In genomic region chr14:61296707-61297502, GRCh38 we compare ENCODE assay signal across 8 cellular contexts. TPM values are rescaled to one million over a fixed set of nuclear protein-coding genes. Genes with fewer than 3 reads are reported as not detected.
DNase-seq lines count a peak whose midpoint lies in the region; ATAC-seq and TF ChIP-seq lines count a peak whose summit lies in the region.

No MANE protein-coding gene starts in this region.

- H3K4me1 ChIP-seq in HCT116 (ENCODE audit: control insufficient read depth in 1 of 2, insufficient read depth in 2 of 2, low read length in 2 of 2) (no peaks in the 10 kb centered on the region), PC-3 (ENCODE audit: insufficient read depth, low read length) (no peaks in the 10 kb centered on the region), endodermal cell (ENCODE audit: control insufficient read depth, insufficient read depth, low read length) (peaks cover 2% of the 10 kb centered on the region), osteoblast (ENCODE audit: insufficient read depth, low read length) (no peaks in the 10 kb centered on the region)
- no peaks in the 10 kb centered on the region for H3K4me1 ChIP-seq in effector memory CD4-positive, alpha-beta T cell (ENCODE audit: control insufficient read depth, insufficient read depth, low read length, poor library complexity, severe bottlenecking)

- H4K20me1 ChIP-seq in HCT116 (ENCODE audit: insufficient read depth) (no peaks in the 10 kb centered on the region), PC-3 (ENCODE audit: low read length) (no peaks in the 10 kb centered on the region), osteoblast (ENCODE audit: insufficient read depth, low read length) (no peaks in the 10 kb centered on the region)

- RAD21 ChIA-PET in HCT116 (lab: Charles Lee; ENCODE audit: low non-redundant PET in 1 of 2, low total read pairs in 2 of 2, uncharacterized antibody in 2 of 2, unreplicated experiment in 2 of 2) = no interaction called here

- peak; percentile 82 for TF ChIP-seq RAD21 in HCT116 (IDR thresholded peaks at IDR 0.05; ENCODE audit: low read depth)

- H3K4me3 ChIP-seq in HCT116 (replicated peaks in 1 of 2; ENCODE audit: low read depth in 1 of 2, low read length in 2 of 2) (no peak overlapping the region), PC-3 (ENCODE audit: low read length) (no peak overlapping the region), endodermal cell (ENCODE audit: low read length) (no peak overlapping the region), osteoblast (ENCODE audit: insufficient read depth, low read length) (no peak overlapping the region)
- no peak overlapping the region for H3K4me3 ChIP-seq in effector memory CD4-positive, alpha-beta T cell (ENCODE audit: insufficient read depth, low read depth, low read length, poor library complexity, severe bottlenecking)

- BruUV-seq in HCT116 (replicated peaks; lab: Mats Ljungman, UMichigan) (no TSS peak), PC-3 (replicated peaks; lab: Mats Ljungman, UMichigan) (no TSS peak)

- no peaks in the 10 kb centered on the region for H3K9me3 Mint-ChIP-seq in endodermal cell

- H3K27ac ChIP-seq in HCT116 (ENCODE audit: low read depth, low read length) (no peak overlapping the region), PC-3 (ENCODE audit: low read length) (no peak overlapping the region), endodermal cell (ENCODE audit: low read depth, low read length) (no peak overlapping the region), osteoblast (ENCODE audit: low read depth, low read length) (no peak overlapping the region)
- H3K27ac ChIP-seq in effector memory CD4-positive, alpha-beta T cell (ENCODE audit: insufficient read depth, low read length, poor library complexity, severe bottlenecking) = no peak overlapping the region

- CTCF ChIA-PET in HCT116 (lab: Charles Lee) = interaction anchor here (0.6 to 1.6 kb wide), 9 partner anchors 10 to 830 kb away, joined by 3 to 9 read pairs (median 3); no protein-coding TSS in a partner anchor
- CTCF ChIA-PET in PC-3 (lab: Charles Lee) = interaction anchor here (0.6 to 1.3 kb wide), 10 partner anchors 25 to 541 kb away, joined by 3 to 6 read pairs (median 3); no protein-coding TSS in a partner anchor

- H3K9me3 ChIP-seq in HCT116 (ENCODE audit: control insufficient read depth in 1 of 2, insufficient read depth in 1 of 2, low read depth in 1 of 2, low read length in 2 of 2) (no peaks in the 10 kb centered on the region), PC-3 (ENCODE audit: low read length) (no peaks in the 10 kb centered on the region), endodermal cell (ENCODE audit: control insufficient read depth, low read length) (no peaks in the 10 kb centered on the region), osteoblast (ENCODE audit: low read depth, low read length) (no peaks in the 10 kb centered on the region)
- no peaks in the 10 kb centered on the region for H3K9me3 ChIP-seq in effector memory CD4-positive, alpha-beta T cell (ENCODE audit: control insufficient read depth, low read length)

- POLR2A ChIA-PET in HCT116 (lab: Charles Lee) (no interaction called here), PC-3 (lab: Charles Lee; ENCODE audit: unreplicated experiment) (interaction anchor here (0.7 kb wide), 1 partner anchor 10 kb away, joined by 3 read pairs; no protein-coding TSS in a partner anchor)

- WGBS in endodermal cell (ENCODE audit: insufficient coverage in 1 of 2, insufficient read length in 1 of 2), 2 experiments = 70 to 100% methylated on average over 1 to 2 of the region's 2 CpGs

- H3K27me3 ChIP-seq in HCT116 (ENCODE audit: insufficient read depth, low read length) (no peaks in the 10 kb centered on the region), PC-3 (ENCODE audit: low read length) (no peaks in the 10 kb centered on the region), endodermal cell (ENCODE audit: control insufficient read depth, insufficient read depth, low read length, poor library complexity, severe bottlenecking) (peaks cover 5% of the 10 kb centered on the region), osteoblast (ENCODE audit: insufficient read depth, low read length) (peaks cover 9% of the 10 kb centered on the region)
- no peaks in the 10 kb centered on the region for H3K27me3 ChIP-seq in effector memory CD4-positive, alpha-beta T cell (replicated peaks; ENCODE audit: control insufficient read depth, insufficient read depth, low read length, poor library complexity, severe bottlenecking)

- no peaks in the 10 kb centered on the region for H3K36me3 Mint-ChIP-seq in endodermal cell (ENCODE audit: low read depth)

- no peak for TF ChIP-seq POLR2A in HCT116 (IDR thresholded peaks at IDR 0.05; ENCODE audit: borderline replicate concordance, extremely low read depth, insufficient read depth, insufficient read length)

- no peaks in the 10 kb centered on the region for H3K27me3 Mint-ChIP-seq in endodermal cell (ENCODE audit: insufficient read depth)

- H3K4me2 ChIP-seq in HCT116 (ENCODE audit: low read length) (no peak overlapping the region), PC-3 (ENCODE audit: low read length) (no peak overlapping the region), osteoblast (ENCODE audit: insufficient read depth, low read length) (no peak overlapping the region)

- intact Hi-C loops in HCT116 (cut with micrococcal nuclease) = loop anchor here (1.0 to 10.0 kb wide), 5 partner anchors 140 to 828 kb away; no protein-coding TSS in a partner anchor
- intact Hi-C loops in PC-3 (cut with micrococcal nuclease) = loop anchor here (1.0 to 10.0 kb wide), 8 partner anchors 24 to 828 kb away; partner anchors contain the start of gene PRKCH

- H3K27ac Mint-ChIP-seq in endodermal cell = no peak overlapping the region

- peak; percentile 67 for ATAC-seq in HCT116
- ATAC-seq in PC-3 = peak; percentile 84
- no peak for ATAC-seq in HG03439 (IDR thresholded peaks at IDR 0.05; ENCODE audit: unreplicated experiment)

- H3K9me2 ChIP-seq in HCT116 (ENCODE audit: insufficient read depth) (no peaks in the 10 kb centered on the region), PC-3 (replicated peaks; ENCODE audit: low read length) (no peaks in the 10 kb centered on the region)

- H3K36me3 ChIP-seq in HCT116 (ENCODE audit: control insufficient read depth in 1 of 2, insufficient read depth in 2 of 2, low read length in 2 of 2) (no peaks in the 10 kb centered on the region), PC-3 (ENCODE audit: low read depth, low read length) (no peaks in the 10 kb centered on the region), endodermal cell (ENCODE audit: control insufficient read depth, insufficient read depth, low read length) (no peaks in the 10 kb centered on the region), osteoblast (ENCODE audit: insufficient read depth, low read length) (no peaks in the 10 kb centered on the region)
- no peaks in the 10 kb centered on the region for H3K36me3 ChIP-seq in effector memory CD4-positive, alpha-beta T cell (ENCODE audit: control insufficient read depth, insufficient read depth, low read length)

- H3K4me1 Mint-ChIP-seq in endodermal cell = peaks cover 10% of the 10 kb centered on the region

- no peak overlapping the region for H3K9ac ChIP-seq in HCT116 (ENCODE audit: low read length)
- no peak overlapping the region for H3K9ac ChIP-seq in PC-3 (ENCODE audit: low read length)
- H3K9ac ChIP-seq in endodermal cell (ENCODE audit: extremely low read depth, low read length, poor library complexity, severe bottlenecking) = no peak overlapping the region

- H2AFZ ChIP-seq in HCT116 (ENCODE audit: low read depth, low read length, poor library complexity, severe bottlenecking) = no peak overlapping the region
- no peak overlapping the region for H2AFZ ChIP-seq in PC-3 (ENCODE audit: low read length)
- no peak overlapping the region for H2AFZ ChIP-seq in osteoblast (ENCODE audit: low read length)

- TF ChIP-seq CTCF in HCT116 (IDR thresholded peaks at IDR 0.05 in 2 of 3, conservative IDR thresholded peaks at IDR 0.05 in 1 of 3; ENCODE audit: borderline replicate concordance in 1 of 3, insufficient read depth in 1 of 3, low read depth in 2 of 3, low read length in 2 of 3) = peak; percentile 64 to 73 (median 68); a peak in 5 of 6 replicates
- TF ChIP-seq CTCF in PC-3 (conservative IDR thresholded peaks at IDR 0.05; ENCODE audit: low read depth, low read length) = peak; percentile 96
- peak; percentile 83 for TF ChIP-seq CTCF in endodermal cell (conservative IDR thresholded peaks at IDR 0.05)
- peak; percentile 78 for TF ChIP-seq CTCF in osteoblast (IDR thresholded peaks at IDR 0.05; ENCODE audit: extremely low read depth, low read depth, low read length)

- no peaks in the 10 kb centered on the region for H3F3A ChIP-seq in PC-3 (ENCODE audit: low read length, unreplicated experiment)

- peak; percentile 23 to 31 for DNase-seq in NCI-H2081 (lab: John Stamatoyannopoulos, UW)
- DNase-seq in NCI-H2081 treated with DMSO at 0.1 percent for 48 hours (lab: John Stamatoyannopoulos, UW) = no peak
- peak; percentile 27 for DNase-seq in HCT116 (ENCODE audit: low read depth, low spot score)
- DNase-seq in PC-3 = peak; percentile 87
- no peak for DNase-seq in endodermal cell
- no peak for DNase-seq in osteoblast (ENCODE audit: insufficient read length, low spot score, missing footprints)
- DNase-seq in effector memory CD4-positive, alpha-beta T cell = no peak

- H3K79me2 ChIP-seq in HCT116 (ENCODE audit: insufficient read depth, low read length) (no peaks in the 10 kb centered on the region), PC-3 (ENCODE audit: low read length) (no peaks in the 10 kb centered on the region), osteoblast (ENCODE audit: insufficient read depth, low read length) (no peaks in the 10 kb centered on the region)

- no peak overlapping the region for H3K4me3 Mint-ChIP-seq in endodermal cell

TF ChIP-seq in HCT116, 20 proteins besides CTCF, POLR2A, EP300 and RAD21 (continues in another document):
- no peak for TF ChIP-seq POLR2AphosphoS5 (IDR thresholded peaks at IDR 0.05; ENCODE audit: low read depth, low read length)

RNA-seq across cellular contexts. Expression of gene TMEM30B, which starts 15.8 kb away (rescaled TPM):
- total RNA-seq in HCT116 (2021; ENCODE audit: unreplicated experiment) = 0.12 TPM
- polyA plus RNA-seq in HCT116 (2012) = not detected in 2 replicates
- 70.6 and 85.3 TPM in 2 replicates for total RNA-seq in PC-3 (2014; rRNA removed)
- total RNA-seq in endodermal cell = 10 to 100 TPM; 10.1 to 11.4 TPM
- 0.64 TPM for polyA plus RNA-seq in endodermal cell (2013, experiment 1 of 2)
- 0.37 TPM for polyA plus RNA-seq in endodermal cell (2013, experiment 2 of 2)
- 1.1 and 1.8 TPM in 2 replicates for total RNA-seq in osteoblast

RNA-seq across cellular contexts. Expression of gene PRKCH, which starts 24.5 kb away (rescaled TPM):
- 16.6 TPM for total RNA-seq in HCT116 (2021; ENCODE audit: unreplicated experiment)
- polyA plus RNA-seq in HCT116 (2012) = 17.4 and 17.7 TPM in 2 replicates
- 80.8 and 170 TPM in 2 replicates for total RNA-seq in PC-3 (2014; rRNA removed)
- 1 to 10 TPM; 7.2 to 8.6 TPM for total RNA-seq in endodermal cell
- polyA plus RNA-seq in endodermal cell (2013, experiment 1 of 2) = 1.2 TPM
- polyA plus RNA-seq in endodermal cell (2013, experiment 2 of 2) = 1.4 TPM
- 3.2 and 3.3 TPM in 2 replicates for total RNA-seq in osteoblast

Comparison
In these comparisons a context has a peak if more than half of its experiments do, and no peak if none do; other contexts are left out.
1. DNase-seq: peak in NCI-H2081 (2 of 2), HCT116 (single experiment) and PC-3 (single experiment); none in NCI-H2081 treated with DMSO at 0.1 percent for 48 hours (single experiment), endodermal cell (single experiment), osteoblast (single experiment) and effector memory CD4-positive, alpha-beta T cell (0 of 3).
2. Peak in every context shown above with its lines, with median percentiles within 50 percentile points of each other: CTCF ChIP-seq.